In genomic region chr3:62090519-62090918, GRCh38 we compare ENCODE assay signal across 21 cellular contexts.
"Had no signal": no experiment of that assay in that cellular context is flagged by ENCODE, and none has a peak within 500 bp of the region (broad histone marks: within the 10 kb centered on the region; RNA-seq: fewer than 3 reads in every experiment).

No MANE protein-coding gene starts in this region.

- H3K27ac ChIP-seq: SJCRH30 had no signal

- H3K4me3 ChIP-seq: MG63, SJCRH30 had no signal

- H3K4me1 ChIP-seq: SJCRH30 had no signal

- DNase-seq: IMR-90, Karpas-422, KG1, MG63, NCI-H1092, NCI-H1105 treated with DMSO at 0.1 percent for 48 hours, NCI-H1436, NCI-H187, NCI-H2029, NCI-H2081 treated with DMSO at 0.1 percent for 48 hours, NCI-H2171, NCI-H226, NCI-H510A, NCI-H524 treated with DMSO at 0.1 percent for 48 hours, NCI-H69, NCI-H774, RPMI8226, SHP77 treated with DMSO at 0.1 percent for 48 hours, SJCRH30 had no signal

- H3K9me3 ChIP-seq: MG63, SJCRH30 had no signal

- H3K27me3 ChIP-seq: MG63, SJCRH30 had no signal

- H3K36me3 ChIP-seq: MG63, SJCRH30 had no signal

- ATAC-seq: HepG2, SK-N-SH treated with all-trans-retinoic acid at 6 μM for 48 hours had no signal
